29 cellular contexts compared by ENCODE assay signal in genomic region chr7:151361193-151361959, GRCh38. TPM values are rescaled to one million over a fixed set of nuclear protein-coding genes. Genes with fewer than 3 reads are reported as not detected.
"Had no signal": no experiment of that assay in that cellular context is flagged by ENCODE, and none has a peak within 500 bp of the region (broad histone marks: within the 10 kb centered on the region; RNA-seq: fewer than 3 reads in every experiment).

No MANE protein-coding gene starts in this region.

- H3K9me3 Mint-ChIP-seq: activated B cell treated with CpG ODN at 0.5 μM for 24 hours; activated naive CD4-positive, alpha-beta T cell treated with anti-CD3 and anti-CD28 coated beads, Interleukin-2, amount 50 U/mL, for 72 hours; activated T-helper 2 cell treated with anti-CD3 and anti-CD28 coated beads, Interferon-gamma antibody, Interleukin-2, Interleukin-4, amounts not matched to agents 10 μg/mL and 5 μg/mL and 100 μg/mL, durations not matched to agents 14 hours and 24 hours and 36 hours; dendritic cell treated with granulocyte-macrophage colony-stimulating factor and Interleukin-4, amounts not matched to agents 40 ng/mL and 50 ng/mL, for 4 days; T-cell; T-helper 2 cell treated with Interferon-gamma antibody and Interleukin-4, amounts not matched to agents 5 μg/mL and 100 μg/mL, for 36 hours had no signal

- H3K4me3 Mint-ChIP-seq: activated B cell treated with CpG ODN at 0.5 μM for 24 hours; activated CD8-positive, alpha-beta memory T cell treated with anti-CD3 and anti-CD28 coated beads, Interleukin-2, amount 10 ng/mL, durations not matched to agents 7 days and 5 days; activated CD8-positive, alpha-beta T cell treated with anti-CD3 and anti-CD28 coated beads, Interleukin-2, amount 10 ng/mL, durations not matched to agents 7 days and 5 days; dendritic cell treated with granulocyte-macrophage colony-stimulating factor and Interleukin-4, amounts not matched to agents 40 ng/mL and 50 ng/mL, for 4 days; endodermal cell; mesothelial cell of epicardium; naive B cell; nephron progenitor cell; T-cell; T-helper 2 cell treated with Interferon-gamma antibody and Interleukin-4, amounts not matched to agents 5 μg/mL and 100 μg/mL, for 36 hours had no signal

- H3K4me1 ChIP-seq: body of pancreas, pancreas had no signal

- ATAC-seq: activated CD8-positive, alpha-beta memory T cell treated with anti-CD3 and anti-CD28 coated beads, Interleukin-2, amount 10 ng/mL, durations not matched to agents 7 days and 5 days; activated CD8-positive, alpha-beta T cell treated with anti-CD3 and anti-CD28 coated beads, Interleukin-2, amount 10 ng/mL, durations not matched to agents 7 days and 5 days; activated naive CD4-positive, alpha-beta T cell treated with anti-CD3 and anti-CD28 coated beads, Interleukin-2, amount 50 U/mL, for 72 hours; body of pancreas; gastroesophageal sphincter; left colon; pancreas; right cardiac atrium; stimulated activated naive CD8-positive, alpha-beta T cell treated with anti-CD3 and anti-CD28 coated beads, Interleukin-15, Interleukin-2, amounts not matched to agents 100 U/mL and 50 U/mL, for 24 hours; T-cell had no signal

- H3K27me3 ChIP-seq: body of pancreas, esophagus squamous epithelium, gastroesophageal sphincter, neutrophil, pancreas, testis had no signal

- H3K27me3 Mint-ChIP-seq: activated B cell treated with CpG ODN at 0.5 μM for 24 hours; activated CD8-positive, alpha-beta memory T cell treated with anti-CD3 and anti-CD28 coated beads, Interleukin-2, amount 10 ng/mL, durations not matched to agents 7 days and 5 days; dendritic cell treated with granulocyte-macrophage colony-stimulating factor and Interleukin-4, amounts not matched to agents 40 ng/mL and 50 ng/mL, for 4 days; naive B cell; T-cell had no signal

- H3K4me3 ChIP-seq: body of pancreas, esophagus squamous epithelium, gastroesophageal sphincter, pancreas, testis had no signal

- DNase-seq: activated B cell treated with CpG ODN at 0.5 μM for 24 hours; activated CD8-positive, alpha-beta memory T cell treated with anti-CD3 and anti-CD28 coated beads, Interleukin-2, amount 10 ng/mL, durations not matched to agents 7 days and 5 days; activated CD8-positive, alpha-beta T cell treated with anti-CD3 and anti-CD28 coated beads, Interleukin-2, amount 10 ng/mL, durations not matched to agents 7 days and 5 days; activated naive CD4-positive, alpha-beta T cell; anterior cingulate cortex; body of pancreas; endodermal cell; esophagus squamous epithelium; hippocampal formation; kidney; left colon; naive B cell; nephron progenitor cell; pancreas; right cardiac atrium; stimulated activated CD4-positive, alpha-beta T cell treated with anti-CD3 and anti-CD28 coated beads, Interleukin-2, amount 100 ng/mL, for 48 hours; stimulated activated naive CD8-positive, alpha-beta T cell treated with anti-CD3 and anti-CD28 coated beads, Interleukin-15, Interleukin-2, amounts not matched to agents 100 U/mL and 50 U/mL, for 24 hours; T-cell; testis; trophoblast cell had no signal

- H3K4me1 Mint-ChIP-seq: activated B cell treated with CpG ODN at 0.5 μM for 24 hours, endodermal cell, naive B cell had no signal

- H3K27ac Mint-ChIP-seq: activated B cell treated with CpG ODN at 0.5 μM for 24 hours; activated CD8-positive, alpha-beta memory T cell treated with anti-CD3 and anti-CD28 coated beads, Interleukin-2, amount 10 ng/mL, durations not matched to agents 7 days and 5 days; activated CD8-positive, alpha-beta T cell treated with anti-CD3 and anti-CD28 coated beads, Interleukin-2, amount 10 ng/mL, durations not matched to agents 7 days and 5 days; activated T-helper 2 cell treated with anti-CD3 and anti-CD28 coated beads, Interferon-gamma antibody, Interleukin-2, Interleukin-4, amounts not matched to agents 10 μg/mL and 5 μg/mL and 100 μg/mL, durations not matched to agents 14 hours and 24 hours and 36 hours; dendritic cell treated with granulocyte-macrophage colony-stimulating factor and Interleukin-4, amounts not matched to agents 40 ng/mL and 50 ng/mL, for 4 days; endodermal cell; mesothelial cell of epicardium; T-cell; T-helper 2 cell treated with Interferon-gamma antibody and Interleukin-4, amounts not matched to agents 5 μg/mL and 100 μg/mL, for 36 hours had no signal

- H3K27ac ChIP-seq: body of pancreas, esophagus squamous epithelium, gastroesophageal sphincter, neutrophil, pancreas, testis had no signal

- H3K9me3 ChIP-seq: body of pancreas, esophagus squamous epithelium, gastroesophageal sphincter, neutrophil, pancreas, testis had no signal

RNA-seq across cellular contexts. Expression of gene WDR86, which starts 48.5 kb away (rescaled TPM):
- total RNA-seq: activated naive CD4-positive, alpha-beta T cell treated with anti-CD3 and anti-CD28 coated beads, Interleukin-2, amount 50 U/mL, for 72 hours; activated T-helper 2 cell treated with anti-CD3 and anti-CD28 coated beads, Interferon-gamma antibody, Interleukin-2, Interleukin-4, amounts not matched to agents 10 μg/mL and 5 μg/mL and 100 μg/mL, durations not matched to agents 14 hours and 24 hours and 36 hours; cardiac septum; pulmonary artery endothelial cell had no signal
